17 cellular contexts compared by ENCODE assay signal in genomic region chr5:124602925-124603650, GRCh38.
DNase-seq lines count a peak whose midpoint lies in the region; ATAC-seq, FAIRE-seq and TF ChIP-seq lines count a peak whose summit lies in the region.
"Had no signal": no experiment of that assay in that cellular context is flagged by ENCODE, and none has a peak within 500 bp of the region (broad histone marks: within the 10 kb centered on the region; RNA-seq: fewer than 3 reads in every experiment).

No MANE protein-coding gene starts in this region.

- no peak overlapping the region for H3K27ac Mint-ChIP-seq in activated naive CD4-positive, alpha-beta T cell treated with anti-CD3 and anti-CD28 coated beads, Interleukin-2, amount 10 ng/mL, durations not matched to agents 7 days and 5 days
- H3K27ac Mint-ChIP-seq: CD4-positive, CD25-positive, alpha-beta regulatory T cell had no signal

- no peak overlapping the region for H3K9ac ChIP-seq in endothelial cell of umbilical vein (replicated peaks; ENCODE audit: extremely low read depth, insufficient read depth, low read length)

- dilution Hi-C loops in endothelial cell of umbilical vein (cut with MboI; ENCODE audit: extremely low pct_ligation_motif_present, low sequenced_read_pairs): no loop called here

- H3K36me3 Mint-ChIP-seq in activated naive CD4-positive, alpha-beta T cell treated with anti-CD3 and anti-CD28 coated beads, Interleukin-2, amount 10 ng/mL, durations not matched to agents 7 days and 5 days: no peaks in the 10 kb centered on the region
- H3K36me3 Mint-ChIP-seq: CD4-positive, CD25-positive, alpha-beta regulatory T cell had no signal

- intact Hi-C loops in endothelial cell of umbilical vein (cut with micrococcal nuclease): loop anchor here (10.0 kb wide), 1 partner anchor 492 kb away; no protein-coding TSS in a partner anchor

- POLR2A ChIA-PET in endothelial cell of umbilical vein (lab: Charles Lee): no interaction called here

- CTCF ChIA-PET in endothelial cell of umbilical vein (lab: Charles Lee): no interaction called here
- CTCF ChIA-PET in activated naive CD4-positive, alpha-beta T cell treated with anti-CD3 and anti-CD28 coated beads, Interleukin-2, amount 10 ng/mL, durations not matched to agents 7 days and 5 days (lab: Charles Lee): no interaction called here

- DNase-seq in DMS79 treated with DMSO at 0.1 percent for 48 hours (lab: John Stamatoyannopoulos, UW) (peak; percentile 7), DMS79 (lab: John Stamatoyannopoulos, UW) (no peak), NCI-H82 treated with DMSO at 0.1 percent for 48 hours (lab: John Stamatoyannopoulos, UW; ENCODE audit: unreplicated experiment) (peak; percentile 83), endothelial cell of umbilical vein (ENCODE audit: low read depth, low spot score) (peak; percentile 40), renal cortical epithelial cell (ENCODE audit: low read depth) (peak; percentile 50), SHP77 (lab: John Stamatoyannopoulos, UW) (no peak)
- no peak for DNase-seq in activated naive CD4-positive, alpha-beta T cell treated with anti-CD3 and anti-CD28 coated beads, Interleukin-2, amount 10 ng/mL, durations not matched to agents 7 days and 5 days
- DNase-seq: 8988T; Calu3; CD4-positive, CD25-positive, alpha-beta regulatory T cell; NCI-H146; NCI-H2081 treated with DMSO at 0.1 percent for 48 hours; NCI-H526; NK-92 treated with Interleukin-12 subunit alpha and Interleukin-12 subunit beta, amount 100 ng/mL, for 24 hours; PC-3 had no signal

- no peaks in the 10 kb centered on the region for H3K9me1 ChIP-seq in endothelial cell of umbilical vein (replicated peaks; ENCODE audit: control insufficient read depth, extremely low read depth, insufficient read depth, low read length)

- no peak overlapping the region for H3K4me2 ChIP-seq in endothelial cell of umbilical vein (ENCODE audit: insufficient read depth, low read length)

- ATAC-seq in GM18909 (IDR thresholded peaks at IDR 0.05; ENCODE audit: poor library complexity, unreplicated experiment): no peak
- ATAC-seq: PC-3 had no signal

- H4K20me1 ChIP-seq in endothelial cell of umbilical vein (replicated peaks; ENCODE audit: control insufficient read depth, extremely low read depth, insufficient read depth, low read length): no peaks in the 10 kb centered on the region

- peak overlapping the region; percentile 27 for H3K27ac ChIP-seq in endothelial cell of umbilical vein (ENCODE audit: insufficient read depth, low read depth, low read length)

- no peaks in the 10 kb centered on the region for H3K27me3 ChIP-seq in endothelial cell of umbilical vein (ENCODE audit: control insufficient read depth in 2 of 2, insufficient read depth in 2 of 2, low read length in 2 of 2)

- peak overlapping the region; percentile 53 for H2AFZ ChIP-seq in endothelial cell of umbilical vein (ENCODE audit: low read depth, low read length)

- TF ChIP-seq CTCF in endothelial cell of umbilical vein (IDR thresholded peaks at IDR 0.05; ENCODE audit: extremely low read depth in 1 of 2, insufficient read depth in 1 of 2, low read depth in 1 of 2, low read length in 2 of 2): no peak

- no peaks in the 10 kb centered on the region for H3K4me1 Mint-ChIP-seq in activated naive CD4-positive, alpha-beta T cell treated with anti-CD3 and anti-CD28 coated beads, Interleukin-2, amount 10 ng/mL, durations not matched to agents 7 days and 5 days
- H3K4me1 Mint-ChIP-seq: CD4-positive, CD25-positive, alpha-beta regulatory T cell had no signal

- H3K4me3 Mint-ChIP-seq in activated naive CD4-positive, alpha-beta T cell treated with anti-CD3 and anti-CD28 coated beads, Interleukin-2, amount 10 ng/mL, durations not matched to agents 7 days and 5 days: no peak overlapping the region
- H3K4me3 Mint-ChIP-seq: CD4-positive, CD25-positive, alpha-beta regulatory T cell had no signal

- H3K4me3 ChIP-seq in endothelial cell of umbilical vein (replicated peaks in 1 of 3; ENCODE audit: insufficient read depth in 1 of 3, low read depth in 1 of 3, low read length in 3 of 3): no peak overlapping the region

- H3K4me1 ChIP-seq in endothelial cell of umbilical vein (ENCODE audit: control insufficient read depth, extremely low read depth, insufficient read depth, low read length): peaks cover 68% of the 10 kb centered on the region

- H3K9me3 Mint-ChIP-seq in activated naive CD4-positive, alpha-beta T cell treated with anti-CD3 and anti-CD28 coated beads, Interleukin-2, amount 10 ng/mL, durations not matched to agents 7 days and 5 days: no peaks in the 10 kb centered on the region

- FAIRE-seq in endothelial cell of umbilical vein (lab: Jason Lieb, UNC): no peak
- FAIRE-seq: H54 had no signal

- BruUV-seq in endothelial cell of umbilical vein (replicated peaks; lab: Mats Ljungman, UMichigan): no TSS peak

- no peaks in the 10 kb centered on the region for H3K79me2 ChIP-seq in endothelial cell of umbilical vein (ENCODE audit: control insufficient read depth, insufficient read depth, low read length)

- no peaks in the 10 kb centered on the region for H3K36me3 ChIP-seq in endothelial cell of umbilical vein (ENCODE audit: control insufficient read depth in 2 of 2, extremely low read depth in 1 of 2, insufficient read depth in 2 of 2, low read length in 2 of 2)

- H3K27me3 Mint-ChIP-seq in activated naive CD4-positive, alpha-beta T cell treated with anti-CD3 and anti-CD28 coated beads, Interleukin-2, amount 10 ng/mL, durations not matched to agents 7 days and 5 days: no peaks in the 10 kb centered on the region
- H3K27me3 Mint-ChIP-seq: CD4-positive, CD25-positive, alpha-beta regulatory T cell had no signal

- no peak for TF ChIP-seq POLR2A in endothelial cell of umbilical vein (IDR thresholded peaks at IDR 0.05; ENCODE audit: low read depth, low read length)

- no peaks in the 10 kb centered on the region for H3K9me3 ChIP-seq in endothelial cell of umbilical vein (replicated peaks; ENCODE audit: control insufficient read depth, insufficient read depth, low read length)

TF ChIP-seq in endothelial cell of umbilical vein, 7 proteins besides CTCF, POLR2A, EP300 and RAD21:
- TF ChIP-seq GATA2 (IDR thresholded peaks at IDR 0.05; ENCODE audit: insufficient read depth, insufficient read length, low read depth, low read length): no peak
- TF ChIP-seq FOS (IDR thresholded peaks at IDR 0.05; ENCODE audit: borderline replicate concordance, insufficient read depth, low read length): peak; percentile 59
- no peak for TF ChIP-seq MAX (IDR thresholded peaks at IDR 0.05; ENCODE audit: insufficient read depth, insufficient read length)
- no peak for TF ChIP-seq EZH2 (IDR thresholded peaks at IDR 0.05; ENCODE audit: borderline replicate concordance, low read depth, low read length, severe bottlenecking)

Comparison
In these comparisons a context has a peak if more than half of its experiments do, and no peak if none do; other contexts are left out.
1. DNase-seq: peak in DMS79 treated with DMSO at 0.1 percent for 48 hours (single experiment), NCI-H82 treated with DMSO at 0.1 percent for 48 hours (single experiment), endothelial cell of umbilical vein (single experiment) and renal cortical epithelial cell (single experiment); none in DMS79 (single experiment), SHP77 (0 of 2) and activated naive CD4-positive, alpha-beta T cell treated with anti-CD3 and anti-CD28 coated beads, Interleukin-2, amount 10 ng/mL, durations not matched to agents 7 days and 5 days (single experiment).